In the genomic region with DNA sequence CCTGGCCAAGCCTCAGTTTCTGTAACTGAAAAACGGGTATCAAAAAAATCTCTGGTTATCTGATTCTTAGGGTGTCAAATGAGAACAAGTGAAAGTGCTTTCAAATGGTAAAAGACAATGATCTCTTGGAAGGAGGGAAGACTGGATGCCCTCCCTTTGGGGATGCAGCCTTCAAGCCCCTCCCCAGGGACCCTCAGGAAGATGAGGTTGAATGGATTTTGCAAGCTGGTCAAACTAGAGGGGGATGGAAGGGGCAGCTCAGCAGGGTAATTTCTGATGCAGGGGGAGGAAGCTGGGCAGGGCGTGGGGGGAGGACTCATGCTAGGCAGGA, we compare ENCODE assay signal across 2 cellular contexts.
TF ChIP-seq lines count a peak whose summit lies in the region.

No MANE protein-coding gene starts in this region.

TF ChIP-seq in HepG2, 621 proteins besides CTCF, POLR2A, EP300 and RAD21:
- no peak for TF ChIP-seq SRY (CRISPR knock-in tag; IDR thresholded peaks at IDR 0.05)
- no peak for TF ChIP-seq ZNF672 (CRISPR knock-in tag; IDR thresholded peaks at IDR 0.05)
- peak; percentile 29; the same call in 1 of the 2 replicates for TF ChIP-seq ZNF629 (CRISPR knock-in tag; conservative IDR thresholded peaks at IDR 0.05)

TF ChIP-seq in endothelial cell of umbilical vein, 7 proteins besides CTCF, POLR2A, EP300 and RAD21:
- TF ChIP-seq EZH2 (IDR thresholded peaks at IDR 0.05; ENCODE audit: borderline replicate concordance, low read depth, low read length, severe bottlenecking) = no peak
- no peak for TF ChIP-seq MYC (IDR thresholded peaks at IDR 0.05; ENCODE audit: low read depth, low read length)
- TF ChIP-seq MAX (IDR thresholded peaks at IDR 0.05; ENCODE audit: insufficient read depth, insufficient read length) = no peak
- TF ChIP-seq JUN (IDR thresholded peaks at IDR 0.05; ENCODE audit: borderline replicate concordance, insufficient read depth, insufficient read length, low read depth) = no peak
- TF ChIP-seq FOS (IDR thresholded peaks at IDR 0.05; ENCODE audit: borderline replicate concordance, insufficient read depth, low read length) = peak; percentile 32
- peak; percentile 25 for TF ChIP-seq GATA2 (IDR thresholded peaks at IDR 0.05; ENCODE audit: insufficient read depth, insufficient read length, low read depth, low read length)
- no peak for TF ChIP-seq POLR2AphosphoS5 (IDR thresholded peaks at IDR 0.05; ENCODE audit: insufficient read depth, low read depth, low read length)
